ENCODE assay signal across 41 cellular contexts in genomic region chr7:9874182-9874581, GRCh38.
"Had no signal": no experiment of that assay in that cellular context is flagged by ENCODE, and none has a peak within 500 bp of the region (broad histone marks: within the 10 kb centered on the region; RNA-seq: fewer than 3 reads in every experiment).

No MANE protein-coding gene starts in this region.

- H3K36me3 ChIP-seq: adrenal gland, ascending aorta, brain microvascular endothelial cell, breast epithelium, cardiac muscle cell had no signal

- H3K4me1 Mint-ChIP-seq: activated naive CD4-positive, alpha-beta T cell treated with anti-CD3 and anti-CD28 coated beads, Interleukin-2, amount 10 ng/mL, durations not matched to agents 7 days and 5 days; activated naive CD4-positive, alpha-beta T cell treated with anti-CD3 and anti-CD28 coated beads, Interleukin-2, amount 50 U/mL, for 24 hours; activated naive CD8-positive, alpha-beta T cell treated with anti-CD3 and anti-CD28 coated beads for 36 hours; activated naive CD8-positive, alpha-beta T cell treated with anti-CD3 and anti-CD28 coated beads, Interleukin-2, amount 10 ng/mL, durations not matched to agents 7 days and 5 days; activated naive CD8-positive, alpha-beta T cell treated with anti-CD3 and anti-CD28 coated beads, Interleukin-2, amount 50 U/mL, for 24 hours; activated T-helper 17 cell treated with anti-CD3 and anti-CD28 coated beads, Interleukin-2, amount 50 U/mL, for 72 hours; brain; central memory CD8-positive, alpha-beta T cell had no signal

- H3K4me3 ChIP-seq: adrenal gland, ascending aorta, body of pancreas, breast epithelium, cardiac muscle cell had no signal

- H3K27me3 Mint-ChIP-seq: activated naive CD4-positive, alpha-beta T cell treated with anti-CD3 and anti-CD28 coated beads, Interleukin-2, amount 10 ng/mL, durations not matched to agents 7 days and 5 days; activated naive CD4-positive, alpha-beta T cell treated with anti-CD3 and anti-CD28 coated beads, Interleukin-2, amount 50 U/mL, for 24 hours; activated naive CD8-positive, alpha-beta T cell; activated naive CD8-positive, alpha-beta T cell treated with anti-CD3 and anti-CD28 coated beads for 36 hours; activated naive CD8-positive, alpha-beta T cell treated with anti-CD3 and anti-CD28 coated beads, Interleukin-2, amount 10 ng/mL, durations not matched to agents 7 days and 5 days; activated naive CD8-positive, alpha-beta T cell treated with anti-CD3 and anti-CD28 coated beads, Interleukin-2, amount 50 U/mL, for 24 hours; activated T-cell treated with anti-CD3 and anti-CD28 coated beads, Interleukin-2, amount 50 U/mL, for 24 hours; activated T-helper 17 cell treated with anti-CD3 and anti-CD28 coated beads, Interleukin-2, amount 50 U/mL, for 72 hours; brain; central memory CD8-positive, alpha-beta T cell had no signal

- H3K9me3 ChIP-seq: adrenal gland, ascending aorta, body of pancreas, breast epithelium had no signal

- FAIRE-seq: astrocyte, bronchial epithelial cell had no signal

- H3K27me3 ChIP-seq: adrenal gland, ascending aorta, body of pancreas, brain microvascular endothelial cell, breast epithelium, cardiac muscle cell had no signal

- H3K36me3 Mint-ChIP-seq: activated naive CD4-positive, alpha-beta T cell treated with anti-CD3 and anti-CD28 coated beads, Interleukin-2, amount 10 ng/mL, durations not matched to agents 7 days and 5 days; activated naive CD4-positive, alpha-beta T cell treated with anti-CD3 and anti-CD28 coated beads, Interleukin-2, amount 50 U/mL, for 24 hours; activated naive CD4-positive, alpha-beta T cell treated with anti-CD3 and anti-CD28 coated beads, Interleukin-2, amount 50 U/mL, for 72 hours; activated naive CD8-positive, alpha-beta T cell; activated naive CD8-positive, alpha-beta T cell treated with anti-CD3 and anti-CD28 coated beads for 36 hours; activated naive CD8-positive, alpha-beta T cell treated with anti-CD3 and anti-CD28 coated beads, Interleukin-2, amount 10 ng/mL, durations not matched to agents 7 days and 5 days; brain had no signal

- ATAC-seq: activated naive CD4-positive, alpha-beta T cell treated with anti-CD3 and anti-CD28 coated beads, Interleukin-2, amount 50 U/mL, for 72 hours; activated naive CD8-positive, alpha-beta T cell treated with anti-CD3 and anti-CD28 coated beads, Interleukin-2, amount 50 U/mL, for 24 hours; activated T-cell treated with anti-CD3 and anti-CD28 coated beads, Interleukin-2, amount 50 U/mL, for 4 hours; activated T-cell treated with anti-CD3 and anti-CD28 coated beads, Interleukin-2, amount 50 U/mL, for 72 hours; activated T-helper 17 cell treated with anti-CD3 and anti-CD28 coated beads, Interleukin-2, amount 50 U/mL, for 72 hours; body of pancreas had no signal

- H3K27ac Mint-ChIP-seq: activated naive CD4-positive, alpha-beta T cell treated with anti-CD3 and anti-CD28 coated beads for 36 hours; activated naive CD4-positive, alpha-beta T cell treated with anti-CD3 and anti-CD28 coated beads, Interleukin-2, amount 10 ng/mL, durations not matched to agents 7 days and 5 days; activated naive CD4-positive, alpha-beta T cell treated with anti-CD3 and anti-CD28 coated beads, Interleukin-2, amount 50 U/mL, for 24 hours; activated naive CD4-positive, alpha-beta T cell treated with anti-CD3 and anti-CD28 coated beads, Interleukin-2, amount 50 U/mL, for 72 hours; activated naive CD8-positive, alpha-beta T cell; activated naive CD8-positive, alpha-beta T cell treated with anti-CD3 and anti-CD28 coated beads for 36 hours; activated naive CD8-positive, alpha-beta T cell treated with anti-CD3 and anti-CD28 coated beads, Interleukin-2, amount 10 ng/mL, durations not matched to agents 7 days and 5 days; activated naive CD8-positive, alpha-beta T cell treated with anti-CD3 and anti-CD28 coated beads, Interleukin-2, amount 50 U/mL, for 24 hours; activated T-cell treated with anti-CD3 and anti-CD28 coated beads, Interleukin-2, amount 50 U/mL, for 24 hours; activated T-cell treated with anti-CD3 and anti-CD28 coated beads, Interleukin-2, amount 50 U/mL, for 72 hours; activated T-helper 1 cell treated with anti-CD3 and anti-CD28 coated beads, Interleukin-12 subunit alpha, Interleukin-12 subunit beta, Interleukin-2, Interleukin-4 antibody, amounts not matched to agents 30 ng/mL and 10 ng/mL and 1 ng/mL, durations not matched to agents 14 hours and 24 hours and 36 hours; activated T-helper 17 cell treated with anti-CD3 and anti-CD28 coated beads, Interleukin-2, amount 50 U/mL, for 72 hours; activated T-helper 2 cell treated with anti-CD3 and anti-CD28 coated beads, Interferon-gamma antibody, Interleukin-2, Interleukin-4, amounts not matched to agents 10 μg/mL and 5 μg/mL and 100 μg/mL, durations not matched to agents 14 hours and 24 hours and 36 hours; brain had no signal

- H3K4me1 ChIP-seq: adrenal gland, ascending aorta, body of pancreas, breast epithelium had no signal

- H3K9me3 Mint-ChIP-seq: activated naive CD4-positive, alpha-beta T cell treated with anti-CD3 and anti-CD28 coated beads, Interleukin-2, amount 50 U/mL, for 24 hours had no signal

- H3K4me3 Mint-ChIP-seq: activated naive CD4-positive, alpha-beta T cell treated with anti-CD3 and anti-CD28 coated beads for 36 hours; activated naive CD4-positive, alpha-beta T cell treated with anti-CD3 and anti-CD28 coated beads, Interleukin-2, amount 10 ng/mL, durations not matched to agents 7 days and 5 days; activated naive CD4-positive, alpha-beta T cell treated with anti-CD3 and anti-CD28 coated beads, Interleukin-2, amount 50 U/mL, for 24 hours; activated naive CD8-positive, alpha-beta T cell; activated naive CD8-positive, alpha-beta T cell treated with anti-CD3 and anti-CD28 coated beads for 36 hours; activated naive CD8-positive, alpha-beta T cell treated with anti-CD3 and anti-CD28 coated beads, Interleukin-2, amount 10 ng/mL, durations not matched to agents 7 days and 5 days; activated naive CD8-positive, alpha-beta T cell treated with anti-CD3 and anti-CD28 coated beads, Interleukin-2, amount 50 U/mL, for 24 hours; activated T-cell treated with anti-CD3 and anti-CD28 coated beads, Interleukin-2, amount 50 U/mL, for 24 hours; activated T-cell treated with anti-CD3 and anti-CD28 coated beads, Interleukin-2, amount 50 U/mL, for 4 hours; activated T-cell treated with anti-CD3 and anti-CD28 coated beads, Interleukin-2, amount 50 U/mL, for 72 hours; activated T-helper 1 cell treated with anti-CD3 and anti-CD28 coated beads, Interleukin-12 subunit alpha, Interleukin-12 subunit beta, Interleukin-2, Interleukin-4 antibody, amounts not matched to agents 30 ng/mL and 10 ng/mL and 1 ng/mL, durations not matched to agents 14 hours and 24 hours and 36 hours; activated T-helper 17 cell treated with anti-CD3 and anti-CD28 coated beads, Interleukin-2, amount 50 U/mL, for 72 hours; brain; central memory CD8-positive, alpha-beta T cell had no signal

- H3K27ac ChIP-seq: adrenal gland, ascending aorta, body of pancreas, brain microvascular endothelial cell, breast epithelium, cardiac muscle cell had no signal

- DNase-seq: activated effector memory CD4-positive, alpha-beta T cell treated with anti-CD3 and anti-CD28 coated beads, Interleukin-2, amount 50 U/mL, for 16 hours; activated effector memory CD4-positive, alpha-beta T cell treated with Interleukin-2 at 50 U/mL for 16 hours; activated gamma-delta T cell; activated gamma-delta T cell treated with Interleukin-2 at 50 U/mL for 16 hours; activated naive CD4-positive, alpha-beta T cell; activated naive CD4-positive, alpha-beta T cell treated with anti-CD3 and anti-CD28 coated beads for 36 hours; activated naive CD4-positive, alpha-beta T cell treated with anti-CD3 and anti-CD28 coated beads, Interleukin-2, amount 10 ng/mL, durations not matched to agents 7 days and 5 days; activated naive CD4-positive, alpha-beta T cell treated with anti-CD3 and anti-CD28 coated beads, Interleukin-2, amount 50 U/mL, for 16 hours; activated naive CD4-positive, alpha-beta T cell treated with Interleukin-2 at 50 U/mL for 16 hours; activated naive CD8-positive, alpha-beta T cell treated with anti-CD3 and anti-CD28 coated beads for 36 hours; activated naive CD8-positive, alpha-beta T cell treated with anti-CD3 and anti-CD28 coated beads, Interleukin-2, amount 10 ng/mL, durations not matched to agents 7 days and 5 days; activated naive CD8-positive, alpha-beta T cell treated with anti-CD3 and anti-CD28 coated beads, Interleukin-2, amount 50 U/mL, for 24 hours; activated T-cell treated with anti-CD3 and anti-CD28 coated beads for 4 hours; activated T-cell treated with anti-CD3 and anti-CD28 coated beads, Interleukin-2, amount 50 U/mL, for 1 hour; activated T-cell treated with anti-CD3 and anti-CD28 coated beads, Interleukin-2, amount 50 U/mL, for 24 hours; activated T-cell treated with anti-CD3 and anti-CD28 coated beads, Interleukin-2, amount 50 U/mL, for 4 hours; activated T-cell treated with anti-CD3 and anti-CD28 coated beads, Interleukin-2, amount 50 U/mL, for 48 hours; activated T-cell treated with anti-CD3 and anti-CD28 coated beads, Interleukin-2, amount 50 U/mL, for 72 hours; adrenal gland; amniotic stem cell; amygdala; anterior cingulate cortex; aorta; body of pancreas; brain microvascular endothelial cell; caudate nucleus; central memory CD4-positive, alpha-beta T cell; cerebellar nuclear complex had no signal
